In the genomic region with DNA sequence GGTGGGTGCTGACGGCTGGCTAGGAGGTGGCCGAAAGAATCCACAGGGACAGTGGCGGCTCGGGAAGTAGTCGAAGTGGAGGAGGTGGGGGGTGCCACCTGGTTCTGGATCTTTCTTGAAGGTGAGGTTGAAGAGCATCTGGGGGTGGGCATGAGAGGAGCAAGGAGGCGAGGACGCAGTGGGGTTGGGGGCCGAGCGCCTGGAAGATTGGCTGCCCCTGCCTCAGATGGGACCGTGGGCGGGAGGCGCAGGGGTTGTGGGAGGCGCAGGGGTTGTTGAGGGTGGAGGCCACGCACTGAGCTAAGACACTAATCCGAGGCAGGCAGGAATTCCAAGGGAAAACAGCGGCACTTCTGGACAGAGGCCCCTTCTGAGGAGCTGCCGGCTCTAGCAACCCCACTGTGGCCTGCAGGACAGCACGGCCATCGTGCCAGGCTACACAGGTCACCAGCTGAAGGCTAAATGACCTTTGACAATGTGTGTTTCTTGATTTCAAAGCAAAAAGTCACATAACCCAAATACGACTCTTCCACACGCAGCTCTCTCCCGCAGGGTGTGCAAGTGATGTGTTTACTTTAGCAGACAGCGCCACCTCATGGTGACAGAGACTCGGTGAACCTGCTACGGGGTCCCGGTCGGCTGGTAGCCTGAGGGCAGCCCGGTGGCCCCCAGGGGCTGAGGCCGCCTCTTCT, we compare ENCODE assay signal across 8 cellular contexts. TPM values are rescaled to one million over a fixed set of nuclear protein-coding genes. Genes with fewer than 3 reads are reported as not detected.
DNase-seq lines count a peak whose midpoint lies in the region; ATAC-seq and TF ChIP-seq lines count a peak whose summit lies in the region.

No MANE protein-coding gene starts in this region.

- TF ChIP-seq POLR2A in esophagus squamous epithelium (IDR thresholded peaks at IDR 0.05): no peak

- H3K36me3 Mint-ChIP-seq in natural killer cell: no peaks in the 10 kb centered on the region

- peak overlapping the region; percentile 79 for H3K4me2 ChIP-seq in BLaER1

- H4K20me1 ChIP-seq in BLaER1: no peaks in the 10 kb centered on the region

- peak; percentile 74 to 89 (median 89) for ATAC-seq in natural killer cell
- no peak for ATAC-seq in GM19463 (IDR thresholded peaks at IDR 0.05; ENCODE audit: unreplicated experiment)

- H3K4me1 ChIP-seq in BLaER1 (peaks cover 67% of the 10 kb centered on the region), NT2/D1 (ENCODE audit: insufficient read depth, insufficient read length) (peaks cover 20% of the 10 kb centered on the region), esophagus squamous epithelium (peaks cover 0 to 20% (median 0%) of the 10 kb centered on the region in 3 donors)

- no peaks in the 10 kb centered on the region for H3K4me1 Mint-ChIP-seq in natural killer cell

- H3K27ac ChIP-seq in BLaER1: peak overlapping the region; percentile 72; the same call in 1 of the 2 replicates
- H3K27ac ChIP-seq in HL-60 (replicated peaks): no peak overlapping the region
- H3K27ac ChIP-seq in esophagus squamous epithelium: peak overlapping the region in 3 of 4 donors; percentile 17 to 76 (median 44)

- DNase-seq in HL-60 (ENCODE audit: low read depth in 1 of 2, low spot score in 1 of 2): peak; percentile 31 to 82
- peak; percentile 77 for DNase-seq in NT2/D1 (ENCODE audit: low read depth, low spot score)
- peak; percentile 76 for DNase-seq in activated T-cell treated with anti-CD3 and anti-CD28 coated beads for 1 hour (ENCODE audit: low read depth)
- no peak for DNase-seq in esophagus squamous epithelium (lab: John Stamatoyannopoulos, UW)
- DNase-seq in natural killer cell: peak; percentile 58
- peak; percentile 21 to 60 for DNase-seq in stimulated activated CD8-positive, alpha-beta memory T cell treated with anti-CD3 and anti-CD28 coated beads, Interleukin-7, amount 100 ng/mL, for 48 hours (ENCODE audit: extremely low read depth in 1 of 2, low read depth in 1 of 2)

- H3K27ac Mint-ChIP-seq in natural killer cell: no peak overlapping the region

- H3K9me3 Mint-ChIP-seq in natural killer cell: no peaks in the 10 kb centered on the region

- no peaks in the 10 kb centered on the region for H3K36me3 ChIP-seq in BLaER1
- no peaks in the 10 kb centered on the region for H3K36me3 ChIP-seq in NT2/D1 (ENCODE audit: insufficient read depth, insufficient read length, low read length)
- H3K36me3 ChIP-seq in esophagus squamous epithelium: peaks cover 0 to 25% (median 0%) of the 10 kb centered on the region in 3 donors

- H3K27me3 ChIP-seq in BLaER1: no peaks in the 10 kb centered on the region
- no peaks in the 10 kb centered on the region for H3K27me3 ChIP-seq in HL-60 (ENCODE audit: insufficient read depth, poor library complexity, severe bottlenecking)
- H3K27me3 ChIP-seq in NT2/D1 (ENCODE audit: insufficient read depth, insufficient read length): peaks cover 21% of the 10 kb centered on the region
- no peaks in the 10 kb centered on the region for H3K27me3 ChIP-seq in esophagus squamous epithelium

- H3K4me3 ChIP-seq in BLaER1 (no peak overlapping the region), HL-60 (replicated peaks; ENCODE audit: insufficient read depth, low read length) (no peak overlapping the region), NT2/D1 (ENCODE audit: insufficient read length, low read depth) (no peak overlapping the region), esophagus squamous epithelium (no peak overlapping the region)

- intact Hi-C loops in esophagus squamous epithelium (cut with DNase I): loop anchor here (5.0 kb wide), 1 partner anchor 35 kb away; no protein-coding TSS in a partner anchor
- intact Hi-C loops in natural killer cell (cut with micrococcal nuclease): loop anchor here (1.0 to 5.0 kb wide), 2 partner anchors 35 to 220 kb away; no protein-coding TSS in a partner anchor

- peaks cover 0 to 3% of the 10 kb centered on the region in 2 donors for H3K27me3 Mint-ChIP-seq in natural killer cell (ENCODE audit: low read depth in 2 of 2)

- TF ChIP-seq CTCF in HL-60 (IDR thresholded peaks at IDR 0.05; ENCODE audit: insufficient read depth, low read length): peak; percentile 82
- peak; percentile 34 to 73 (median 68) for TF ChIP-seq CTCF in esophagus squamous epithelium (IDR thresholded peaks at IDR 0.05)
- TF ChIP-seq CTCF in natural killer cell (IDR thresholded peaks at IDR 0.05): peak; percentile 51

- no peak overlapping the region for H3K4me3 Mint-ChIP-seq in natural killer cell

- WGBS in esophagus squamous epithelium, 2 donors: 62 to 83% methylated on average over 6 to 25 of the region's 29 CpGs

- H3K9me3 ChIP-seq in BLaER1 (no peaks in the 10 kb centered on the region), NT2/D1 (ENCODE audit: insufficient read depth, low read length) (no peaks in the 10 kb centered on the region), esophagus squamous epithelium (no peaks in the 10 kb centered on the region)

- H3K9ac ChIP-seq in BLaER1 (peak overlapping the region; percentile 62), NT2/D1 (ENCODE audit: insufficient read length, low read depth) (peak overlapping the region; percentile 43)

RNA-seq across cellular contexts. Expression of a gene that starts 44.1 kb away (rescaled TPM):
- 10 to 100 TPM; 38.0 to 77.8 (median 39.6) TPM for total RNA-seq in esophagus squamous epithelium
- 10 to 100 TPM; 73.9 to 95.2 (median 89.7) TPM for total RNA-seq in natural killer cell
